8 cellular contexts compared by ENCODE assay signal in the genomic region with DNA sequence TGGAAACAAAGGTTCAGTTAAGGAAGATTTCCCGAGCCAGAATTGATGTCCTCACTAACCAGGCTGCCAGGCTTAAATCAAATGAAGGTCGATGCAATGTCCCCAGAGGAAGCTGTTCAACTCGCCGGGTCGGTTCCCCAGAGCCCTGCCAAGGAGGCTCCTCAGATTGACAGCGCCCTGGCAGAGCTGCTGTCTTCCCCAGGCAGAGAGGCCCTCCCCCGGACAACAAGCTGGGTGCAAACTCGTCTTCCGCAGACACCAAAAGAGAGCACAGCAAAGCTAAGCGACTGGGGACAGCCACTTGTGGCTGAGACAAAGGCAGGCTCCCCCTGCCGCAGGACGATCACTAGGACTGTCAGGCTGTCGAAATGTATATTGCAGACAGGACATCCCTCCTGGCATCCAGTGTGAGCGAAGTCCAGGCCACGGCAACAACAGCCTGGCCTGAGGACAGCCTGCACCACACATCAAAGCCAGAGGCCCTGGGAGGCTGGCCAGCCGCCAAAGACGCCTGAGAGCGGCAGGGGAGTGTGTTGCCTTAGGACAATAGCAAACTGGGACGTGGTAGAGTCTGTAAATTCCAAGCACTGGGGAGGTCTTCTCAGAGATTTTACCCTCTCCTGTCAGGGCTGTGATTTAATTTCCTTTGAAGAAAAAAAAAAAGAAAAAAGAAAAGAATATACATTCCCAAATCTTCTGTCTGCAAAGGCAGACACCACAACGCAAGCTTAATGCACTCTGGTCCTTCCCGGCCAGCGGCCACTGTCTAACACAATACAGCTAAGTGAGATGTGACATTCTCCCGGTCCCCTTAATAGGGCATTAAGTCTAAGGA.
A peak's percentile ranks its signal among the peaks of the same experiment; 100 is the strongest.
DNase-seq lines count a peak whose midpoint lies in the region; ATAC-seq, FAIRE-seq and TF ChIP-seq lines count a peak whose summit lies in the region.

No MANE protein-coding gene starts in this region.

- H3K9me3 ChIP-seq in Karpas-422 (ENCODE audit: low read length) (no peaks in the 10 kb centered on the region), small intestine (ENCODE audit: control insufficient read depth, low read depth) (no peaks in the 10 kb centered on the region)

- peak overlapping the region; percentile 10; the same call in 1 of the 2 replicates for H3K4me3 ChIP-seq in Karpas-422 (ENCODE audit: low read length)
- H3K4me3 ChIP-seq in choroid plexus epithelial cell (ENCODE audit: low read depth, low read length): peak overlapping the region; percentile 32
- peak overlapping the region in 1 of 2 donors; percentile 44 for H3K4me3 ChIP-seq in small intestine (ENCODE audit: low read depth in 1 of 2, low read length in 2 of 2)

- H3K79me2 ChIP-seq in Karpas-422 (ENCODE audit: low read length): no peaks in the 10 kb centered on the region

- no peak for ATAC-seq in HG02759 (IDR thresholded peaks at IDR 0.05; ENCODE audit: unreplicated experiment)

- peak overlapping the region; percentile 45 for H3K4me2 ChIP-seq in Karpas-422 (ENCODE audit: low read depth, low read length, poor library complexity, severe bottlenecking)

- no peak overlapping the region for H3K27ac ChIP-seq in Karpas-422 (ENCODE audit: low read length)
- peak overlapping the region; percentile 92 to 97 for H3K27ac ChIP-seq in small intestine (ENCODE audit: low read depth in 1 of 2, low read length in 1 of 2)

- TF ChIP-seq CTCF in choroid plexus epithelial cell (conservative IDR thresholded peaks at IDR 0.05; ENCODE audit: low read depth, low read length): peak; percentile 16

- no peaks in the 10 kb centered on the region for H3K9me2 ChIP-seq in Karpas-422 (replicated peaks; ENCODE audit: insufficient read depth, low read length)

- peak overlapping the region; percentile 23; the same call in 1 of the 2 replicates for H3K9ac ChIP-seq in Karpas-422 (ENCODE audit: low read length)

- H3K36me3 ChIP-seq in Karpas-422 (ENCODE audit: insufficient read depth, low read length) (no peaks in the 10 kb centered on the region), small intestine (ENCODE audit: control insufficient read depth in 2 of 2, insufficient read depth in 2 of 2, low read length in 2 of 2) (no peaks in the 10 kb centered on the region)

- FAIRE-seq in small intestine (lab: Jason Lieb, UNC) (no peak), GM19239 (lab: Jason Lieb, UNC) (no peak)

- H3K4me1 ChIP-seq in Karpas-422 (ENCODE audit: low read length): peaks cover 10% of the 10 kb centered on the region
- peaks cover 5 to 9% of the 10 kb centered on the region in 2 donors for H3K4me1 ChIP-seq in small intestine (ENCODE audit: control insufficient read depth in 2 of 2, insufficient read depth in 1 of 2, low read depth in 1 of 2, low read length in 1 of 2)

- WGBS in small intestine, 3 donors: 4 to 16% (median 6%) methylated on average over 23 of the region's 23 CpGs

- H2AFZ ChIP-seq in Karpas-422 (ENCODE audit: low read length): no peak overlapping the region

- no peaks in the 10 kb centered on the region for H4K20me1 ChIP-seq in Karpas-422 (ENCODE audit: insufficient read depth, low read depth, low read length)

- DNase-seq in D341Med (ENCODE audit: low spot score) (peak; percentile 24), Karpas-422 (peak; percentile 45), T1000 (lab: John Stamatoyannopoulos, UW) (peak; percentile 71), choroid plexus epithelial cell (ENCODE audit: low read depth) (peak; percentile 94), kidney tubule cell (ENCODE audit: low spot score) (peak; percentile 91), small intestine (peak; percentile 95), GM19239 (ENCODE audit: insufficient read length, low spot score) (no peak)

- no peaks in the 10 kb centered on the region for H3K27me3 ChIP-seq in Karpas-422 (ENCODE audit: low read length)
- H3K27me3 ChIP-seq in small intestine (ENCODE audit: control insufficient read depth in 2 of 2, insufficient read depth in 2 of 2, low read length in 2 of 2): no peaks in the 10 kb centered on the region
